Comparison of ENCODE assay signal across 9 cellular contexts in the genomic region with DNA sequence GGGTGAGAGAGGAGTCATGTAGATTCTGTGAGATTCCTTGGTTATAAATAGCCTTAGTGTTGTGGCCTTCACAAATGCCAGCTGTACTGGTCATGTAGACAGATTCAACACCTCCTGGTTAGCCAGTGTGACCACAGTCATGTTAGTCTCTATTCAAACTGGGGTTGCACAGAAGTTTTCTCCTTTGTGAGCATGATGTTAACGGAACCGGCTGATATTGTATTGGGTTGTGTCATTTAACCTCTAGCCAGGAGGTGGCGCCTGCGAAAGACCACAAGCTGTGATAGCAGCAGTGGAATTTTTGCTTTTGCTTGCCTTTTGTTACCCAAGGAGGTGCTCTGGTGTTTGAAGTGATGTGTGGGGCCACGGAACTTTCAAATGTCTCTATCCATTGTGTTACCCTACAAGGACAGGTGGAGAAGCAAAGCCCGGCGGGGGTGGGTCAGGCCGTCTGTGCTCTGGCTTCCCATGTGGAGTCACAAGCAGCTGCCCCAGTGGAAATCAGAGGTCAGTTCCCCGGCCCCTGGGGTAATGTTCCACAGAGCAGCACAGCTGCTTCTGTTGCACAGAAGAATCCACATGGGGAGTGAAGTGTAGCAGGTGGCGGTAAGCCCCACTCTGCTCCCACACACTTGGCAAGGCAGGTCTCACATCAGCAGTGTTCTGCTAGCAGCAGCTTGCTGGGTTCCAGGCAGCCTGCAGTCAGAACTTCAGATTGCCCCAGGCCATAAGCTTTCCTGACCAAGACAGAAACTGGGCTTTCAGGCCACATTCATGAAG.
DNase-seq lines count a peak whose midpoint lies in the region; ATAC-seq and TF ChIP-seq lines count a peak whose summit lies in the region.
"Had no signal": no experiment of that assay in that cellular context is flagged by ENCODE, and none has a peak within 500 bp of the region (broad histone marks: within the 10 kb centered on the region; RNA-seq: fewer than 3 reads in every experiment).

No MANE protein-coding gene starts in this region.

- H3K4me2 ChIP-seq in mesendoderm (ENCODE audit: low read length), result no peak overlapping the region

- whole genome bisulfite sequencing in mesendoderm (ENCODE audit: extremely low coverage, insufficient coverage, low lambda C conversion rate), result no CpG with 5 or more reads among the region's 10 CpGs

- H2AK5ac ChIP-seq in mesendoderm (ENCODE audit: low read length), result peak overlapping the region; percentile 81

- H3K56ac ChIP-seq in mesendoderm (ENCODE audit: low read length), result peak overlapping the region; percentile 86

- no peak overlapping the region for H2BK15ac ChIP-seq in mesendoderm (replicated peaks; ENCODE audit: low read depth)

- TF ChIP-seq CTCF in Panc1 (IDR thresholded peaks at IDR 0.05), result peak; percentile 70
- TF ChIP-seq CTCF in endothelial cell (IDR thresholded peaks at IDR 0.05; ENCODE audit: unreplicated experiment), result peak; percentile 59
- TF ChIP-seq CTCF in uterus (IDR thresholded peaks at IDR 0.05), result peak; percentile 39 to 62 (median 58)

- peak overlapping the region; percentile 30 for H4K5ac ChIP-seq in mesendoderm (ENCODE audit: low read length)

- POLR2A ChIA-PET in Panc1 (lab: Charles Lee), result no interaction called here

- no peaks in the 10 kb centered on the region for H3K79me1 ChIP-seq in mesendoderm (ENCODE audit: low read length)

- H3K4me3 ChIP-seq in Panc1 (ENCODE audit: low read depth in 2 of 2, low read length in 2 of 2), result no peak overlapping the region
- H3K4me3 ChIP-seq in mesendoderm (ENCODE audit: low read length), result no peak overlapping the region
- H3K4me3 ChIP-seq in uterus, result no peak overlapping the region

- H3K4ac ChIP-seq in mesendoderm (ENCODE audit: low read depth, low read length), result peak overlapping the region; percentile 98

- peak; percentile 10 for DNase-seq in activated T-cell treated with anti-CD3 and anti-CD28 coated beads for 1 hour (ENCODE audit: low read depth)
- no peak for DNase-seq in activated T-cell treated with anti-CD3 and anti-CD28 coated beads for 4 hours
- no peak for DNase-seq in Panc1 (ENCODE audit: low read depth, low spot score)
- DNase-seq in endothelial cell (ENCODE audit: low spot score), result peak; percentile 68
- DNase-seq in mesendoderm, result peak; percentile 89
- DNase-seq in uterus, result peak; percentile 40 to 54
- DNase-seq in NCI-H748 (lab: John Stamatoyannopoulos, UW; ENCODE audit: unreplicated experiment), result no peak
- no peak for DNase-seq in activated gamma-delta T cell (lab: John Stamatoyannopoulos, UW)
- DNase-seq: activated naive CD8-positive, alpha-beta T cell treated with anti-CD3 and anti-CD28 coated beads, Interleukin-2, amount 10 ng/mL, durations not matched to agents 7 days and 5 days had no signal

- H3K36me3 Mint-ChIP-seq in endothelial cell (ENCODE audit: low read depth, unreplicated experiment), result no peaks in the 10 kb centered on the region
- H3K36me3 Mint-ChIP-seq: activated naive CD8-positive, alpha-beta T cell treated with anti-CD3 and anti-CD28 coated beads, Interleukin-2, amount 10 ng/mL, durations not matched to agents 7 days and 5 days had no signal

- H3K27ac ChIP-seq in Panc1 (ENCODE audit: low read length), result no peak overlapping the region
- H3K27ac ChIP-seq in mesendoderm (ENCODE audit: low read depth, low read length), result peak overlapping the region; percentile 90
- H3K27ac ChIP-seq in uterus, result no peak overlapping the region

- no peak overlapping the region for H4K8ac ChIP-seq in mesendoderm (ENCODE audit: low read depth, low read length)

- BruUV-seq in Panc1 (replicated peaks; lab: Mats Ljungman, UMichigan), result no TSS peak

- H3K4me1 Mint-ChIP-seq in endothelial cell (ENCODE audit: unreplicated experiment), result peaks cover 27% of the 10 kb centered on the region
- H3K4me1 Mint-ChIP-seq: activated naive CD8-positive, alpha-beta T cell treated with anti-CD3 and anti-CD28 coated beads, Interleukin-2, amount 10 ng/mL, durations not matched to agents 7 days and 5 days had no signal

- no peak overlapping the region for H3K4me3 Mint-ChIP-seq in endothelial cell (ENCODE audit: unreplicated experiment)
- H3K4me3 Mint-ChIP-seq: activated naive CD8-positive, alpha-beta T cell treated with anti-CD3 and anti-CD28 coated beads, Interleukin-2, amount 10 ng/mL, durations not matched to agents 7 days and 5 days had no signal

- H3K36me3 ChIP-seq in Panc1 (ENCODE audit: control insufficient read depth, insufficient read depth, low read length) (no peaks in the 10 kb centered on the region), mesendoderm (ENCODE audit: control insufficient read depth, insufficient read depth, low read length) (no peaks in the 10 kb centered on the region), uterus (no peaks in the 10 kb centered on the region)

- H3K79me2 ChIP-seq in mesendoderm (ENCODE audit: control insufficient read depth, insufficient read depth, low read length), result no peaks in the 10 kb centered on the region

- CTCF ChIA-PET in Panc1 (lab: Charles Lee), result no interaction called here

- in situ Hi-C loops in Panc1 (cut with HindIII; ENCODE audit: low pct_unique_long_range_greater_than_20kb, low sequenced_read_pairs), result no loop called here

- H3K27ac Mint-ChIP-seq in endothelial cell (ENCODE audit: unreplicated experiment), result no peak overlapping the region
- H3K27ac Mint-ChIP-seq: activated naive CD8-positive, alpha-beta T cell treated with anti-CD3 and anti-CD28 coated beads, Interleukin-2, amount 10 ng/mL, durations not matched to agents 7 days and 5 days had no signal

- H3K4me1 ChIP-seq in Panc1 (ENCODE audit: control insufficient read depth, insufficient read depth, low read length), result no peaks in the 10 kb centered on the region
- peaks cover 27% of the 10 kb centered on the region for H3K4me1 ChIP-seq in mesendoderm (ENCODE audit: control insufficient read depth, low read depth, low read length)
- H3K4me1 ChIP-seq in uterus, result no peaks in the 10 kb centered on the region

- H3K9me3 ChIP-seq in Panc1 (ENCODE audit: control insufficient read depth, insufficient read depth, low read depth, low read length) (no peaks in the 10 kb centered on the region), uterus (no peaks in the 10 kb centered on the region)

- H3K9me3 Mint-ChIP-seq in endothelial cell (ENCODE audit: unreplicated experiment), result no peaks in the 10 kb centered on the region
- H3K9me3 Mint-ChIP-seq: activated naive CD8-positive, alpha-beta T cell treated with anti-CD3 and anti-CD28 coated beads, Interleukin-2, amount 10 ng/mL, durations not matched to agents 7 days and 5 days had no signal

- H3K23ac ChIP-seq in mesendoderm (ENCODE audit: low read length), result peak overlapping the region; percentile 83

- H3K18ac ChIP-seq in mesendoderm (ENCODE audit: low read length), result peak overlapping the region; percentile 84

- no peak for TF ChIP-seq POLR2A in uterus (IDR thresholded peaks at IDR 0.05)

- intact Hi-C loops in Panc1 (cut with micrococcal nuclease; ENCODE audit: unreplicated experiment), result no loop called here
- intact Hi-C loops in uterus (cut with DNase I; ENCODE audit: low total_unique reads), result no loop called here

- H3K27me3 ChIP-seq in Panc1 (ENCODE audit: control insufficient read depth, insufficient read depth, low read length) (no peaks in the 10 kb centered on the region), mesendoderm (ENCODE audit: insufficient read depth, low read length, poor library complexity) (no peaks in the 10 kb centered on the region), uterus (no peaks in the 10 kb centered on the region)

- peak overlapping the region; percentile 90 for H2BK5ac ChIP-seq in mesendoderm (ENCODE audit: low read length)

- H2BK120ac ChIP-seq in mesendoderm (ENCODE audit: low read depth, low read length), result peak overlapping the region; percentile 94

- H3K9ac ChIP-seq in mesendoderm (ENCODE audit: low read length), result peak overlapping the region; percentile 10

- H3K27me3 Mint-ChIP-seq in endothelial cell (ENCODE audit: unreplicated experiment), result peaks cover 2% of the 10 kb centered on the region

- no peak for ATAC-seq in Panc1

Comparison
In these comparisons a context has a peak if more than half of its experiments do, and no peak if none do; other contexts are left out.
1. DNase-seq: peak in activated T-cell treated with anti-CD3 and anti-CD28 coated beads for 1 hour (single experiment), endothelial cell (single experiment), mesendoderm (single experiment) and uterus (2 of 2); none in activated T-cell treated with anti-CD3 and anti-CD28 coated beads for 4 hours (single experiment), Panc1 (single experiment), NCI-H748 (single experiment) and activated gamma-delta T cell (single experiment).
2. Peak in every context shown above with its lines, with median percentiles within 50 percentile points of each other: CTCF ChIP-seq.